In genomic region chr3:108378153-108378951, GRCh38 we compare ENCODE assay signal across 15 cellular contexts.
DNase-seq lines count a peak whose midpoint lies in the region; ATAC-seq lines count a peak whose summit lies in the region.
"Had no signal": no experiment of that assay in that cellular context is flagged by ENCODE, and none has a peak within 500 bp of the region (broad histone marks: within the 10 kb centered on the region; RNA-seq: fewer than 3 reads in every experiment).

No MANE protein-coding gene starts in this region.

- DNase-seq in kidney tubule cell (ENCODE audit: low spot score) (peak; percentile 26), anterior cingulate cortex (lab: John Stamatoyannopoulos, UW) (no peak), T-helper 9 cell (no peak)
- DNase-seq: ACHN, AML-193, H7, Kasumi-1, NCI-H187, NCI-H226, NCI-H526, T-helper 17 cell had no signal

- ATAC-seq in GM18867 (IDR thresholded peaks at IDR 0.05; ENCODE audit: unreplicated experiment): peak; percentile 78
- ATAC-seq in GM21723 (IDR thresholded peaks at IDR 0.05; ENCODE audit: unreplicated experiment): peak; percentile 65
- peak; percentile 82 for ATAC-seq in HG03520 (IDR thresholded peaks at IDR 0.05; ENCODE audit: unreplicated experiment)
- no peak for ATAC-seq in GM19452 (IDR thresholded peaks at IDR 0.05; ENCODE audit: unreplicated experiment)
- ATAC-seq: T-helper 17 cell had no signal
